1 cellular context compared by ENCODE assay signal in the genomic region with DNA sequence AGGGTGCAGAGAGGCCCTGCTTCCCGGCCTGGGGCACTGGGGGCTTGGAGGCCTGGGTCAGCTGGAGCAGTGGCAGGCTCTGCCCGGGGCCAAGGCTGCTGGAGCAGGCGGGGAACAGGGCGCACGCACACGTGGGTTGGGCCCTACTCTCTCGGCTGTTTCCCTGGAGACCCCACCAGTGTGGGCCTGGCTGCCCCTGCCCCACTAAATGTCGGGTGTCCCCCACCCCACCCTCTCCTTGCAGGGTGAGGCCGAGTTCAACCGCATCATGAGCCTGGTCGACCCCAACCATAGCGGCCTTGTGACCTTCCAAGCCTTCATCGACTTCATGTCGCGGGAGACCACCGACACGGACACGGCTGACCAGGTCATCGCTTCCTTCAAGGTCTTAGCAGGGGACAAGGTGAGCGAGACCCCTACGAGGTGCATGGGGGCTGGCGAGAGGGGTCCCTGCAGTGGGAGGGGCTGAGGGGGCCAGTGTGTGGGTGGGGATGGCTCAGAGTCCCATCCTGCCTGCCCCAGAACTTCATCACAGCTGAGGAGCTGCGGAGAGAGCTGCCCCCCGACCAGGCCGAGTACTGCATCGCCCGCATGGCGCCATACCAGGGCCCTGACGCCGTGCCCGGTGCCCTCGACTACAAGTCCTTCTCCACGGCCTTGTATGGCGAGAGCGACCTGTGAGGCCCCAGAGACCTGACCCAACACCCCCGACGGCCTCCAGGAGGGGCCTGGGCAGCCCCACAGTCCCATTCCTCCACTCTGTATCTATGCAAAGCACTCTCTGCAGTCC.
A peak's percentile ranks its signal among the peaks of the same experiment; 100 is the strongest.
TF ChIP-seq lines count a peak whose summit lies in the region.

No MANE protein-coding gene starts in this region.

TF ChIP-seq in K562, 482 proteins besides CTCF, POLR2A, EP300 and RAD21 (continued from another document):
- TF ChIP-seq TRIM25 (IDR thresholded peaks at IDR 0.05; ENCODE audit: borderline replicate concordance): no peak
- no peak for TF ChIP-seq ZNF324 (CRISPR knock-in tag; IDR thresholded peaks at IDR 0.05)
- TF ChIP-seq SMAD4 (CRISPR knock-in tag; conservative IDR thresholded peaks at IDR 0.05): no peak
- no peak for TF ChIP-seq TCF15 (CRISPR knock-in tag; IDR thresholded peaks at IDR 0.05)
- no peak for TF ChIP-seq RB1 (IDR thresholded peaks at IDR 0.05; ENCODE audit: low read depth)
- peak in 1 of 2 experiments; percentile 89; a peak in 2 of 4 replicates for TF ChIP-seq MLLT1 (IDR thresholded peaks at IDR 0.05)
- TF ChIP-seq STAT5B (CRISPR knock-in tag; IDR thresholded peaks at IDR 0.05): no peak
- TF ChIP-seq ZNF146 (CRISPR knock-in tag; IDR thresholded peaks at IDR 0.05; ENCODE audit: unreplicated experiment): no peak
- no peak for TF ChIP-seq ZNF699 (CRISPR knock-in tag; IDR thresholded peaks at IDR 0.05; ENCODE audit: insufficient replicate concordance)
- TF ChIP-seq NR2C1 (IDR thresholded peaks at IDR 0.05): peak; percentile 42; the same call in 1 of the 2 replicates
- TF ChIP-seq NR2C1 (tag; IDR thresholded peaks at IDR 0.05): no peak
- TF ChIP-seq CEBPB (tag; IDR thresholded peaks at IDR 0.05): no peak
- TF ChIP-seq ZNF143 (CRISPR knock-in tag; IDR thresholded peaks at IDR 0.05): no peak
- TF ChIP-seq ZBED1 (IDR thresholded peaks at IDR 0.05): no peak
- no peak for TF ChIP-seq CREM (IDR thresholded peaks at IDR 0.05; ENCODE audit: low read depth)
- no peak for TF ChIP-seq ZSCAN32 (CRISPR knock-in tag; IDR thresholded peaks at IDR 0.05)
- TF ChIP-seq CGGBP1 (CRISPR knock-in tag; IDR thresholded peaks at IDR 0.05): no peak
- no peak for TF ChIP-seq ZNF586 (CRISPR knock-in tag; conservative IDR thresholded peaks at IDR 0.05)
- no peak for TF ChIP-seq FOSL1 (tag; conservative IDR thresholded peaks at IDR 0.05)
- no peak for TF ChIP-seq SIX5 (IDR thresholded peaks at IDR 0.05; ENCODE audit: borderline replicate concordance in 1 of 2, insufficient read depth in 1 of 2, low read depth in 1 of 2, low read length in 2 of 2)
- TF ChIP-seq EWSR1 (IDR thresholded peaks at IDR 0.05; ENCODE audit: borderline replicate concordance, low read depth, partially characterized antibody): no peak
- no peak for TF ChIP-seq SMARCB1 (IDR thresholded peaks at IDR 0.05; ENCODE audit: insufficient read length, low read depth)
- TF ChIP-seq ZBTB7A (IDR thresholded peaks at IDR 0.05; ENCODE audit: borderline replicate concordance, control insufficient read depth, low read depth, low read length): peak; percentile 28; the same call in 1 of the 2 replicates
- no peak for TF ChIP-seq BRD9 (IDR thresholded peaks at IDR 0.05; ENCODE audit: low read depth, partially characterized antibody)
- no peak for TF ChIP-seq HMG20B (CRISPR knock-in tag; IDR thresholded peaks at IDR 0.05)
- TF ChIP-seq RBM25 (IDR thresholded peaks at IDR 0.05; ENCODE audit: low read depth, low read length, severe bottlenecking): no peak
- no peak for TF ChIP-seq MCM5 (IDR thresholded peaks at IDR 0.05; ENCODE audit: low read depth)
- no peak for TF ChIP-seq FUS (optimal IDR thresholded peaks at IDR 0.05; ENCODE audit: low read depth, low read length)
- no peak for TF ChIP-seq DDX20 (tag; IDR thresholded peaks at IDR 0.05; ENCODE audit: low read depth)
- TF ChIP-seq, protein P1, sequence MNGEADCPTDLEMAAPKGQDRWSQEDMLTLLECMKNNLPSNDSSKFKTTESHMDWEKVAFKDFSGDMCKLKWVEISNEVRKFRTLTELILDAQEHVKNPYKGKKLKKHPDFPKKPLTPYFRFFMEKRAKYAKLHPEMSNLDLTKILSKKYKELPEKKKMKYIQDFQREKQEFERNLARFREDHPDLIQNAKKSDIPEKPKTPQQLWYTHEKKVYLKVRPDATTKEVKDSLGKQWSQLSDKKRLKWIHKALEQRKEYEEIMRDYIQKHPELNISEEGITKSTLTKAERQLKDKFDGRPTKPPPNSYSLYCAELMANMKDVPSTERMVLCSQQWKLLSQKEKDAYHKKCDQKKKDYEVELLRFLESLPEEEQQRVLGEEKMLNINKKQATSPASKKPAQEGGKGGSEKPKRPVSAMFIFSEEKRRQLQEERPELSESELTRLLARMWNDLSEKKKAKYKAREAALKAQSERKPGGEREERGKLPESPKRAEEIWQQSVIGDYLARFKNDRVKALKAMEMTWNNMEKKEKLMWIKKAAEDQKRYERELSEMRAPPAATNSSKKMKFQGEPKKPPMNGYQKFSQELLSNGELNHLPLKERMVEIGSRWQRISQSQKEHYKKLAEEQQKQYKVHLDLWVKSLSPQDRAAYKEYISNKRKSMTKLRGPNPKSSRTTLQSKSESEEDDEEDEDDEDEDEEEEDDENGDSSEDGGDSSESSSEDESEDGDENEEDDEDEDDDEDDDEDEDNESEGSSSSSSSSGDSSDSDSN (IDR thresholded peaks at IDR 0.05; ENCODE audit: borderline replicate concordance in 1 of 2, low read depth in 2 of 2, low read length in 2 of 2): no peak
- TF ChIP-seq NR2C2 (CRISPR knock-in tag; IDR thresholded peaks at IDR 0.05): peak; percentile 49; the same call in 1 of the 2 replicates
- no peak for TF ChIP-seq NR2C2 (tag; IDR thresholded peaks at IDR 0.05)
- TF ChIP-seq, protein P2, sequence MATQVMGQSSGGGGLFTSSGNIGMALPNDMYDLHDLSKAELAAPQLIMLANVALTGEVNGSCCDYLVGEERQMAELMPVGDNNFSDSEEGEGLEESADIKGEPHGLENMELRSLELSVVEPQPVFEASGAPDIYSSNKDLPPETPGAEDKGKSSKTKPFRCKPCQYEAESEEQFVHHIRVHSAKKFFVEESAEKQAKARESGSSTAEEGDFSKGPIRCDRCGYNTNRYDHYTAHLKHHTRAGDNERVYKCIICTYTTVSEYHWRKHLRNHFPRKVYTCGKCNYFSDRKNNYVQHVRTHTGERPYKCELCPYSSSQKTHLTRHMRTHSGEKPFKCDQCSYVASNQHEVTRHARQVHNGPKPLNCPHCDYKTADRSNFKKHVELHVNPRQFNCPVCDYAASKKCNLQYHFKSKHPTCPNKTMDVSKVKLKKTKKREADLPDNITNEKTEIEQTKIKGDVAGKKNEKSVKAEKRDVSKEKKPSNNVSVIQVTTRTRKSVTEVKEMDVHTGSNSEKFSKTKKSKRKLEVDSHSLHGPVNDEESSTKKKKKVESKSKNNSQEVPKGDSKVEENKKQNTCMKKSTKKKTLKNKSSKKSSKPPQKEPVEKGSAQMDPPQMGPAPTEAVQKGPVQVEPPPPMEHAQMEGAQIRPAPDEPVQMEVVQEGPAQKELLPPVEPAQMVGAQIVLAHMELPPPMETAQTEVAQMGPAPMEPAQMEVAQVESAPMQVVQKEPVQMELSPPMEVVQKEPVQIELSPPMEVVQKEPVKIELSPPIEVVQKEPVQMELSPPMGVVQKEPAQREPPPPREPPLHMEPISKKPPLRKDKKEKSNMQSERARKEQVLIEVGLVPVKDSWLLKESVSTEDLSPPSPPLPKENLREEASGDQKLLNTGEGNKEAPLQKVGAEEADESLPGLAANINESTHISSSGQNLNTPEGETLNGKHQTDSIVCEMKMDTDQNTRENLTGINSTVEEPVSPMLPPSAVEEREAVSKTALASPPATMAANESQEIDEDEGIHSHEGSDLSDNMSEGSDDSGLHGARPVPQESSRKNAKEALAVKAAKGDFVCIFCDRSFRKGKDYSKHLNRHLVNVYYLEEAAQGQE (CRISPR knock-in tag; IDR thresholded peaks at IDR 0.05; ENCODE audit: low read depth): no peak
- TF ChIP-seq CHD4 (IDR thresholded peaks at IDR 0.05; ENCODE audit: insufficient read depth, insufficient replicate concordance, low read depth, low read length, poor library complexity, severe bottlenecking): no peak
- TF ChIP-seq MIER1 (IDR thresholded peaks at IDR 0.05; ENCODE audit: low read depth): no peak
- peak; percentile 87 for TF ChIP-seq THRAP3 (IDR thresholded peaks at IDR 0.05; ENCODE audit: borderline replicate concordance)
